ENCODE assay signal across 9 cellular contexts in genomic region chr19:12733907-12734214, GRCh38. TPM values are rescaled to one million over a fixed set of nuclear protein-coding genes. Genes with fewer than 3 reads are reported as not detected.
DNase-seq lines count a peak whose midpoint lies in the region; ATAC-seq and TF ChIP-seq lines count a peak whose summit lies in the region.
"Had no signal": no experiment of that assay in that cellular context is flagged by ENCODE, and none has a peak within 500 bp of the region (broad histone marks: within the 10 kb centered on the region; RNA-seq: fewer than 3 reads in every experiment).

No MANE protein-coding gene starts in this region.

- in situ Hi-C loops in KBM-7 (cut with MboI; ENCODE audit: low pct_unique_long_range_greater_than_20kb, low sequenced_read_pairs), result no loop called here

- peak overlapping the region; percentile 70 to 99 (median 96) for H3K4me3 ChIP-seq in heart right ventricle
- peak overlapping the region; percentile 78 to 86 for H3K4me3 ChIP-seq in body of pancreas
- peak overlapping the region; percentile 100 for H3K4me3 ChIP-seq in mesodermal cell (ENCODE audit: extremely low read depth, insufficient read depth, low read length, poor library complexity, severe bottlenecking)
- H3K4me3 ChIP-seq in vagina, result peak overlapping the region; percentile 74 to 79

- TF ChIP-seq CTCF in heart right ventricle (IDR thresholded peaks at IDR 0.05) (no peak), body of pancreas (IDR thresholded peaks at IDR 0.05) (no peak), vagina (IDR thresholded peaks at IDR 0.05) (no peak)

- H3K27me3 ChIP-seq in heart right ventricle (no peaks in the 10 kb centered on the region), body of pancreas (no peaks in the 10 kb centered on the region), vagina (no peaks in the 10 kb centered on the region)

- DNase-seq in heart right ventricle (no peak), Right ventricle myocardium inferior (ENCODE audit: missing footprints) (no peak), body of pancreas (no peak), vagina (ENCODE audit: extremely low spot score in 2 of 2) (no peak), KBM-7 (no peak), iPS-NIHi11 (ENCODE audit: low spot score) (no peak), NCI-H2227 (lab: John Stamatoyannopoulos, UW; ENCODE audit: unreplicated experiment) (no peak)
- DNase-seq: SIG-M5 had no signal

- WGBS in heart right ventricle, 2 donors, result 0 to 1% methylated on average over 9 of the region's 9 CpGs
- WGBS in body of pancreas, 2 donors, result 1 to 5% methylated on average over 8 to 9 of the region's 9 CpGs
- WGBS in mesodermal cell (ENCODE audit: insufficient coverage in 2 of 2), 2 experiments, result 0% methylated on average over 6 to 9 of the region's 9 CpGs

- H3K9me3 ChIP-seq in heart right ventricle, result no peaks in the 10 kb centered on the region
- no peaks in the 10 kb centered on the region for H3K9me3 ChIP-seq in body of pancreas
- H3K9me3 ChIP-seq in mesodermal cell (ENCODE audit: control insufficient read depth, low read length), result no peaks in the 10 kb centered on the region
- H3K9me3 ChIP-seq in vagina, result no peaks in the 10 kb centered on the region

- ATAC-seq in heart right ventricle (no peak), Right ventricle myocardium inferior (no peak), body of pancreas (no peak)

- no peak for TF ChIP-seq POLR2A in body of pancreas (IDR thresholded peaks at IDR 0.05)
- no peak for TF ChIP-seq POLR2A in vagina (IDR thresholded peaks at IDR 0.05)

- H3K27ac ChIP-seq in heart right ventricle (peak overlapping the region; percentile 90 to 100 (median 97)), body of pancreas (peak overlapping the region; percentile 79 to 92 (median 85)), mesodermal cell (ENCODE audit: low read depth, low read length, severe bottlenecking) (peak overlapping the region; percentile 86), vagina (peak overlapping the region; percentile 90)

- H3K36me3 ChIP-seq in heart right ventricle (peaks cover 0 to 43% (median 16%) of the 10 kb centered on the region in 9 donors), body of pancreas (replicated peaks in 1 of 2; ENCODE audit: insufficient read depth in 1 of 2, low read depth in 2 of 2) (peaks cover 8 to 15% of the 10 kb centered on the region in 2 donors), mesodermal cell (ENCODE audit: control insufficient read depth, insufficient read depth, low read length) (peaks cover 45% of the 10 kb centered on the region), vagina (peaks cover 0 to 31% of the 10 kb centered on the region in 2 donors)

- intact Hi-C loops in heart right ventricle (cut with DNase I) (loop anchor here in 1 of 10 donors (1.0 kb wide), 1 partner anchor 12 kb away; no protein-coding TSS in a partner anchor), Right ventricle myocardium inferior (cut with DNase I) (loop anchor here (1.0 kb wide), 1 partner anchor 10 kb away; no protein-coding TSS in a partner anchor), body of pancreas (cut with DNase I) (no loop called here), vagina (cut with DNase I) (no loop called here)

- peaks cover 20 to 62% (median 41%) of the 10 kb centered on the region in 9 donors for H3K4me1 ChIP-seq in heart right ventricle
- H3K4me1 ChIP-seq in body of pancreas, result peaks cover 46% of the 10 kb centered on the region
- peaks cover 15% of the 10 kb centered on the region for H3K4me1 ChIP-seq in mesodermal cell (ENCODE audit: control insufficient read depth, insufficient read depth, low read length, poor library complexity, severe bottlenecking)
- H3K4me1 ChIP-seq in vagina, result peaks cover 57% of the 10 kb centered on the region

RNA-seq across cellular contexts. Expression of gene TRIR, which starts 0.6 kb away (rescaled TPM):
- total RNA-seq in heart right ventricle (100 to 1,000 TPM in 3 of 10 donors, 10 to 100 TPM in 7; 82.2 to 143 (median 91.0) TPM), Right ventricle myocardium inferior (133 TPM), body of pancreas (100 to 1,000 TPM; 187 to 282 TPM), vagina (227 TPM)
- 100 to 1,000 TPM; 234 to 253 TPM for polyA plus RNA-seq in heart right ventricle
- polyA plus RNA-seq in mesodermal cell (2013, experiment 1 of 2), result 142 TPM
- polyA plus RNA-seq in mesodermal cell (2013, experiment 2 of 2), result 126 TPM

RNA-seq across cellular contexts. Expression of gene GET3, which starts 3.4 kb away (rescaled TPM):
- 10 to 100 TPM; 50.6 to 79.7 (median 60.1) TPM for total RNA-seq in heart right ventricle
- 100 to 1,000 TPM in 1 of 2 donors, 10 to 100 TPM in 1; 37.0 to 121 TPM for polyA plus RNA-seq in heart right ventricle
- total RNA-seq in Right ventricle myocardium inferior, result 65.8 TPM
- total RNA-seq in body of pancreas, result 10 to 100 TPM; 13.2 to 22.8 TPM
- 87.7 TPM for polyA plus RNA-seq in mesodermal cell (2013, experiment 1 of 2)
- polyA plus RNA-seq in mesodermal cell (2013, experiment 2 of 2), result 78.6 TPM
- 59.9 TPM for total RNA-seq in vagina

RNA-seq across cellular contexts. Expression of gene TNPO2, which starts 10.1 kb away (rescaled TPM):
- 10 to 100 TPM; 32.3 to 51.1 (median 41.6) TPM for total RNA-seq in heart right ventricle
- 10 to 100 TPM; 17.3 to 25.9 TPM for polyA plus RNA-seq in heart right ventricle
- 35.1 TPM for total RNA-seq in Right ventricle myocardium inferior
- total RNA-seq in body of pancreas, result 10 to 100 TPM; 15.0 to 35.6 TPM
- 58.9 TPM for polyA plus RNA-seq in mesodermal cell (2013, experiment 1 of 2)
- polyA plus RNA-seq in mesodermal cell (2013, experiment 2 of 2), result 50.4 TPM
- 85.7 TPM for total RNA-seq in vagina

RNA-seq across cellular contexts. Expression of gene BEST2, which starts 17.7 kb away (rescaled TPM):
- not detected for total RNA-seq in heart right ventricle
- not detected for polyA plus RNA-seq in heart right ventricle
- not detected for total RNA-seq in Right ventricle myocardium inferior
- total RNA-seq in body of pancreas, result not detected
- not detected for polyA plus RNA-seq in mesodermal cell (2013, experiment 1 of 2)
- not detected for polyA plus RNA-seq in mesodermal cell (2013, experiment 2 of 2)
- 1.2 TPM for total RNA-seq in vagina

RNA-seq across cellular contexts. Expression of gene FBXW9, which starts 37.4 kb away (rescaled TPM):
- 1 to 10 TPM; 1.2 to 3.1 (median 2.1) TPM for total RNA-seq in heart right ventricle
- polyA plus RNA-seq in heart right ventricle, result 1 to 10 TPM; 1.2 to 4.6 TPM
- total RNA-seq in Right ventricle myocardium inferior, result 1.7 TPM
- 1 to 10 TPM; 3.9 to 4.0 TPM for total RNA-seq in body of pancreas
- polyA plus RNA-seq in mesodermal cell (2013, experiment 1 of 2), result 14.4 TPM
- polyA plus RNA-seq in mesodermal cell (2013, experiment 2 of 2), result 13.0 TPM
- 5.6 TPM for total RNA-seq in vagina
